In genomic region chr10:3180361-3180760, GRCh38 we compare ENCODE assay signal across 3 cellular contexts.
A peak's percentile ranks its signal among the peaks of the same experiment; 100 is the strongest.
TF ChIP-seq lines count a peak whose summit lies in the region.

No MANE protein-coding gene starts in this region.

TF ChIP-seq in GM23338, 12 proteins besides CTCF, POLR2A, EP300 and RAD21:
- no peak for TF ChIP-seq ZNF114 (CRISPR knock-in tag; IDR thresholded peaks at IDR 0.05)
- no peak for TF ChIP-seq STAT1 (IDR thresholded peaks at IDR 0.05; ENCODE audit: unreplicated experiment)
- no peak for TF ChIP-seq ZNF331 (CRISPR knock-in tag; IDR thresholded peaks at IDR 0.05; ENCODE audit: low read depth)
- TF ChIP-seq POLR2AphosphoS5 (IDR thresholded peaks at IDR 0.05; ENCODE audit: low read depth): no peak
- TF ChIP-seq, protein P1, sequence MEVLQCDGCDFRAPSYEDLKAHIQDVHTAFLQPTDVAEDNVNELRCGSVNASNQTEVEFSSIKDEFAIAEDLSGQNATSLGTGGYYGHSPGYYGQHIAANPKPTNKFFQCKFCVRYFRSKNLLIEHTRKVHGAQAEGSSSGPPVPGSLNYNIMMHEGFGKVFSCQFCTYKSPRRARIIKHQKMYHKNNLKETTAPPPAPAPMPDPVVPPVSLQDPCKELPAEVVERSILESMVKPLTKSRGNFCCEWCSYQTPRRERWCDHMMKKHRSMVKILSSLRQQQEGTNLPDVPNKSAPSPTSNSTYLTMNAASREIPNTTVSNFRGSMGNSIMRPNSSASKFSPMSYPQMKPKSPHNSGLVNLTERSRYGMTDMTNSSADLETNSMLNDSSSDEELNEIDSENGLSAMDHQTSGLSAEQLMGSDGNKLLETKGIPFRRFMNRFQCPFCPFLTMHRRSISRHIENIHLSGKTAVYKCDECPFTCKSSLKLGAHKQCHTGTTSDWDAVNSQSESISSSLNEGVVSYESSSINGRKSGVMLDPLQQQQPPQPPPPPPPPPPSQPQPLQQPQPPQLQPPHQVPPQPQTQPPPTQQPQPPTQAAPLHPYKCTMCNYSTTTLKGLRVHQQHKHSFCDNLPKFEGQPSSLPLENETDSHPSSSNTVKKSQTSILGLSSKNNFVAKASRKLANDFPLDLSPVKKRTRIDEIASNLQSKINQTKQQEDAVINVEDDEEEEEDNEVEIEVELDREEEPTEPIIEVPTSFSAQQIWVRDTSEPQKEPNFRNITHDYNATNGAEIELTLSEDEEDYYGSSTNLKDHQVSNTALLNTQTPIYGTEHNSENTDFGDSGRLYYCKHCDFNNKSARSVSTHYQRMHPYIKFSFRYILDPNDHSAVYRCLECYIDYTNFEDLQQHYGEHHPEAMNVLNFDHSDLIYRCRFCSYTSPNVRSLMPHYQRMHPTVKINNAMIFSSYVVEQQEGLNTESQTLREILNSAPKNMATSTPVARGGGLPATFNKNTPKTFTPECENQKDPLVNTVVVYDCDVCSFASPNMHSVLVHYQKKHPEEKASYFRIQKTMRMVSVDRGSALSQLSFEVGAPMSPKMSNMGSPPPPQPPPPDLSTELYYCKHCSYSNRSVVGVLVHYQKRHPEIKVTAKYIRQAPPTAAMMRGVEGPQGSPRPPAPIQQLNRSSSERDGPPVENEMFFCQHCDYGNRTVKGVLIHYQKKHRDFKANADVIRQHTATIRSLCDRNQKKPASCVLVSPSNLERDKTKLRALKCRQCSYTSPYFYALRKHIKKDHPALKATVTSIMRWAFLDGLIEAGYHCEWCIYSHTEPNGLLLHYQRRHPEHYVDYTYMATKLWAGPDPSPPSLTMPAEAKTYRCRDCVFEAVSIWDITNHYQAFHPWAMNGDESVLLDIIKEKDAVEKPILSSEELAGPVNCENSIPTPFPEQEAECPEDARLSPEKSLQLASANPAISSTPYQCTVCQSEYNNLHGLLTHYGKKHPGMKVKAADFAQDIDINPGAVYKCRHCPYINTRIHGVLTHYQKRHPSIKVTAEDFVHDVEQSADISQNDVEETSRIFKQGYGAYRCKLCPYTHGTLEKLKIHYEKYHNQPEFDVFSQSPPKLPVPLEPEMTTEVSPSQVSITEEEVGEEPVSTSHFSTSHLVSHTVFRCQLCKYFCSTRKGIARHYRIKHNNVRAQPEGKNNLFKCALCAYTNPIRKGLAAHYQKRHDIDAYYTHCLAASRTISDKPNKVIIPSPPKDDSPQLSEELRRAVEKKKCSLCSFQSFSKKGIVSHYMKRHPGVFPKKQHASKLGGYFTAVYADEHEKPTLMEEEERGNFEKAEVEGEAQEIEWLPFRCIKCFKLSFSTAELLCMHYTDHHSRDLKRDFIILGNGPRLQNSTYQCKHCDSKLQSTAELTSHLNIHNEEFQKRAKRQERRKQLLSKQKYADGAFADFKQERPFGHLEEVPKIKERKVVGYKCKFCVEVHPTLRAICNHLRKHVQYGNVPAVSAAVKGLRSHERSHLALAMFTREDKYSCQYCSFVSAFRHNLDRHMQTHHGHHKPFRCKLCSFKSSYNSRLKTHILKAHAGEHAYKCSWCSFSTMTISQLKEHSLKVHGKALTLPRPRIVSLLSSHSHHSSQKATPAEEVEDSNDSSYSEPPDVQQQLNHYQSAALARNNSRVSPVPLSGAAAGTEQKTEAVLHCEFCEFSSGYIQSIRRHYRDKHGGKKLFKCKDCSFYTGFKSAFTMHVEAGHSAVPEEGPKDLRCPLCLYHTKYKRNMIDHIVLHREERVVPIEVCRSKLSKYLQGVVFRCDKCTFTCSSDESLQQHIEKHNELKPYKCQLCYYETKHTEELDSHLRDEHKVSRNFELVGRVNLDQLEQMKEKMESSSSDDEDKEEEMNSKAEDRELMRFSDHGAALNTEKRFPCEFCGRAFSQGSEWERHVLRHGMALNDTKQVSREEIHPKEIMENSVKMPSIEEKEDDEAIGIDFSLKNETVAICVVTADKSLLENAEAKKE (CRISPR knock-in tag; IDR thresholded peaks at IDR 0.05): no peak
- no peak for TF ChIP-seq EZH2 (IDR thresholded peaks at IDR 0.05; ENCODE audit: low read depth, unreplicated experiment)
- TF ChIP-seq CREB1 (CRISPR knock-in tag; IDR thresholded peaks at IDR 0.05; ENCODE audit: low read depth): 0 out of 2 replicates have a peak, but pooled peaks have one; percentile 24
TF ChIP-seq in GM23338: peak in this region for 1.

TF ChIP-seq in HEK293T, 16 proteins besides CTCF, POLR2A, EP300 and RAD21:
- TF ChIP-seq L3MBTL2 (conservative IDR thresholded peaks at IDR 0.05) (peak; percentile 43; the same call in 1 of the 2 replicates), BHLHE40 (IDR thresholded peaks at IDR 0.05; ENCODE audit: borderline replicate concordance) (no peak)
TF ChIP-seq in HEK293T: peak in this region for 1.

TF ChIP-seq in GM12878, 131 proteins besides CTCF, POLR2A, EP300 and RAD21:
- TF ChIP-seq YY1 (IDR thresholded peaks at IDR 0.05; ENCODE audit: low read depth, low read length): peak; percentile 58
- TF ChIP-seq BMI1 (IDR thresholded peaks at IDR 0.05; ENCODE audit: borderline replicate concordance): no peak
- no peak for TF ChIP-seq BCL11A (IDR thresholded peaks at IDR 0.05; ENCODE audit: low read depth, low read length)
- no peak for TF ChIP-seq STAT3 (IDR thresholded peaks at IDR 0.05; ENCODE audit: low read depth, low read length)
- no peak for TF ChIP-seq ETV6 (conservative IDR thresholded peaks at IDR 0.05 in 1 of 2, IDR thresholded peaks at IDR 0.05 in 1 of 2; ENCODE audit: borderline replicate concordance in 1 of 2, low read depth in 1 of 2)
- TF ChIP-seq ZBTB11 (CRISPR knock-in tag; IDR thresholded peaks at IDR 0.05): no peak
- no peak for TF ChIP-seq FOXM1 (IDR thresholded peaks at IDR 0.05; ENCODE audit: low read depth, low read length)
